13 cellular contexts compared by ENCODE assay signal in the genomic region with DNA sequence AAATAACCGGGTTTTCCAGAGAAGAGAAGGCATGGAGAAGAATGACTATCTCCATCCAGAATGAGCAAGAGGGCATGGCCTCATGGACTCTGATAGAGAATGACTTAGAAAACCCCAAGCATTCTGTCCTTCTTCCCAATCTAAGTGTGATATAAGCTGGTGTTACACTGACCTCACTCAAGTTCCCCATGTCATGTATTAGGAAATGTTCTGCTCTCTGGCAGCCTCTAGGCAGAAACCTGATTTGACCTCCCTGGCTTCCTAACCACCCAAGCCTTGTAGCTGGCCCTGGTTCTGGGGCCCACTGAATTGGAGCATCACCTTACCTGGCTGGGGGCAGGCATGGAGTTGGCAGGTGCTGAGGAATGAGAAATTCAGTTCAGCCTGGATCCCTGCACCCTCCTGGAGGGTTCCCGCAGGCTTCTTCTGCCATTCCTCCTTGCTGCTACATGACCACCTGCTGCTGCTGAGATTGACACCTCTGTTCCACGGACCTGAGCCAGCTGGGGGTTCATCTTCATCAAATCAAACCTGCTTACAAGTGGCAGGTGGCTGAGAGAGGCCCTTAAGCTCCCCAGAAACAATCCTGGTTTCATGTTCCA. TPM values are rescaled to one million over a fixed set of nuclear protein-coding genes. Genes with fewer than 3 reads are reported as not detected.
"Had no signal": no experiment of that assay in that cellular context is flagged by ENCODE, and none has a peak within 500 bp of the region (broad histone marks: within the 10 kb centered on the region; RNA-seq: fewer than 3 reads in every experiment).

No MANE protein-coding gene starts in this region.

- H3K4me3 ChIP-seq: adrenal gland, psoas muscle, suprapubic skin had no signal

- H3K27ac ChIP-seq: adrenal gland, psoas muscle, suprapubic skin, WERI-Rb-1 had no signal

- H3K9me3 ChIP-seq: adrenal gland, psoas muscle, suprapubic skin had no signal

- ATAC-seq: activated CD8-positive, alpha-beta T cell treated with anti-CD3 and anti-CD28 coated beads for 36 hours; activated T-cell treated with anti-CD3 and anti-CD28 coated beads, Interleukin-2, amount 50 U/mL, for 4 hours; left ventricle myocardium superior; psoas muscle; sciatic nerve; T-cell had no signal

- H3K27me3 ChIP-seq: adrenal gland, suprapubic skin had no signal

- H3K4me1 ChIP-seq: adrenal gland, psoas muscle, suprapubic skin had no signal

- H3K36me3 ChIP-seq: adrenal gland, suprapubic skin, WERI-Rb-1 had no signal

- DNase-seq: activated CD4-positive, alpha-beta T cell treated with anti-CD3 and anti-CD28 coated beads for 48 hours; activated CD8-positive, alpha-beta T cell treated with anti-CD3 and anti-CD28 coated beads for 36 hours; activated effector memory CD4-positive, alpha-beta T cell treated with Interleukin-2 at 50 U/mL for 16 hours; activated T-cell treated with anti-CD3 and anti-CD28 coated beads, Interleukin-2, amount 50 U/mL, for 4 hours; adrenal gland; left ventricle myocardium superior; mesendoderm; psoas muscle; T-cell; T1000; WERI-Rb-1 had no signal

RNA-seq across cellular contexts. Expression of gene SIGLEC15, which starts 5.2 kb away (rescaled TPM):
- total RNA-seq: activated CD8-positive, alpha-beta T cell treated with anti-CD3 and anti-CD28 coated beads for 36 hours; activated T-cell treated with anti-CD3 and anti-CD28 coated beads, Interleukin-2, amount 50 U/mL, for 4 hours; psoas muscle had no signal
